ENCODE assay signal across 21 cellular contexts in the genomic region with DNA sequence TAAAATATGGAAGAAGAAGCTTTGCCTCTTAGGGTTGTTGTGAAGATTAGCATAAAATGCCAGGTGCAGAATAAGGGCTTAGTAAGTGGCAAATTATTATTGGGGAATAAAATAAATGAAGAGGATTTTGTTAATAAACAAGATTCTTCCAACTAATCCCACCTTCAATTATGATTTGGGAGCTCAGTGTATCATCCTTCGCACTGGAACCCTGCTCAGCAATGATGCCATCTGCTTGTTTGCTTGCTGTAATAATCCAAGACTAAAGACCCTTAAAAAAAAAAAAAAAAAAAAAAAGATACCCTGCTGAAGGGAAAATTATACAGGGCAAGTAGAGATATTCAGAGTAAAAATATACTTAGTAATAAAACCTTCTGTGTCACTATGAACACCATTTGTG.
"Had no signal": no experiment of that assay in that cellular context is flagged by ENCODE, and none has a peak within 500 bp of the region (broad histone marks: within the 10 kb centered on the region; RNA-seq: fewer than 3 reads in every experiment).

No MANE protein-coding gene starts in this region.

- H3K4me3 ChIP-seq: K562, SJSA1 had no signal

- H3K36me3 Mint-ChIP-seq: IgD-negative memory B cell, T-cell had no signal

- H3K9me3 ChIP-seq: SJSA1, SK-N-SH had no signal

- DNase-seq: Kasumi-1, MM.1S, NCI-H1092 treated with DMSO at 0.1 percent for 48 hours, NCI-H1436, NCI-H187, NCI-H2029, NCI-H2081 treated with DMSO at 0.1 percent for 48 hours, NCI-H2227 treated with DMSO at 0.1 percent for 48 hours, NCI-H510A, NCI-H526, Right ventricle myocardium superior, RPMI8226, SIG-M5, SK-N-SH, SW 1271, T-cell had no signal

- H3K36me3 ChIP-seq: SJSA1 had no signal

- H3K9ac ChIP-seq: KMS-11, SK-N-SH had no signal

- H3K27ac ChIP-seq: HL-60, KMS-11, SJSA1 had no signal

- H3K27me3 Mint-ChIP-seq: T-cell had no signal

- H3K9me3 Mint-ChIP-seq: IgD-negative memory B cell, T-cell had no signal

- H3K4me3 Mint-ChIP-seq: T-cell had no signal

- H3K27ac Mint-ChIP-seq: IgD-negative memory B cell, T-cell had no signal
